ENCODE assay signal across 26 cellular contexts in genomic region chr6:5250451-5250850, GRCh38.
"Had no signal": no experiment of that assay in that cellular context is flagged by ENCODE, and none has a peak within 500 bp of the region (broad histone marks: within the 10 kb centered on the region; RNA-seq: fewer than 3 reads in every experiment).

No MANE protein-coding gene starts in this region.

- H3K4me1 Mint-ChIP-seq: immature natural killer cell had no signal

- H3K4me1 ChIP-seq: colonic mucosa, gastroesophageal sphincter, heart left ventricle, left lung, lower lobe of right lung had no signal

- H3K4me3 Mint-ChIP-seq: dendritic cell treated with granulocyte-macrophage colony-stimulating factor and Interleukin-4, amounts not matched to agents 40 ng/mL and 50 ng/mL, for 4 days; effector memory CD8-positive, alpha-beta T cell; endodermal cell; immature natural killer cell; memory B cell; naive thymus-derived CD4-positive, alpha-beta T cell had no signal

- H3K4me3 ChIP-seq: colonic mucosa, esophagus squamous epithelium, gastroesophageal sphincter, heart left ventricle, hepatocyte, left lung, lower lobe of right lung had no signal

- H3K9me3 Mint-ChIP-seq: effector memory CD8-positive, alpha-beta T cell; immature natural killer cell had no signal

- DNase-seq: colonic mucosa; cortex of kidney; effector CD8-positive, alpha-beta T cell; effector memory CD8-positive, alpha-beta T cell; endodermal cell; erythroblast; esophagus squamous epithelium; foreskin fibroblast; heart left ventricle; hypothalamus; immature natural killer cell; islet precursor cell; left cardiac atrium; left lung; left ventricle myocardium superior; lower lobe of right lung; mesendoderm; midbrain had no signal

- H3K27me3 ChIP-seq: colonic mucosa, esophagus squamous epithelium, gastroesophageal sphincter, heart left ventricle, hepatocyte, left lung had no signal

- H3K27me3 Mint-ChIP-seq: dendritic cell treated with granulocyte-macrophage colony-stimulating factor and Interleukin-4, amounts not matched to agents 40 ng/mL and 50 ng/mL, for 4 days; effector memory CD8-positive, alpha-beta T cell; memory B cell; naive thymus-derived CD4-positive, alpha-beta T cell had no signal

- H3K36me3 ChIP-seq: colonic mucosa, left lung, lower lobe of right lung had no signal

- H3K4me2 ChIP-seq: hepatocyte had no signal

- H3K9me3 ChIP-seq: colonic mucosa, esophagus squamous epithelium, gastroesophageal sphincter, heart left ventricle, left lung, lower lobe of right lung had no signal

- FAIRE-seq: endometrium, frontal cortex had no signal

- H3K27ac Mint-ChIP-seq: dendritic cell treated with granulocyte-macrophage colony-stimulating factor and Interleukin-4, amounts not matched to agents 40 ng/mL and 50 ng/mL, for 4 days; effector memory CD8-positive, alpha-beta T cell; endodermal cell; immature natural killer cell; memory B cell; naive thymus-derived CD4-positive, alpha-beta T cell had no signal

- H3K27ac ChIP-seq: colonic mucosa, esophagus squamous epithelium, gastroesophageal sphincter, heart left ventricle, hepatocyte, left lung, lower lobe of right lung had no signal

- H2AFZ ChIP-seq: hepatocyte had no signal

- ATAC-seq: effector memory CD8-positive, alpha-beta T cell; esophagus mucosa; gastroesophageal sphincter; heart left ventricle; left cardiac atrium; left lung; left ventricle myocardium superior; lower lobe of right lung; naive thymus-derived CD4-positive, alpha-beta T cell had no signal
